7 cellular contexts compared by ENCODE assay signal in the genomic region with DNA sequence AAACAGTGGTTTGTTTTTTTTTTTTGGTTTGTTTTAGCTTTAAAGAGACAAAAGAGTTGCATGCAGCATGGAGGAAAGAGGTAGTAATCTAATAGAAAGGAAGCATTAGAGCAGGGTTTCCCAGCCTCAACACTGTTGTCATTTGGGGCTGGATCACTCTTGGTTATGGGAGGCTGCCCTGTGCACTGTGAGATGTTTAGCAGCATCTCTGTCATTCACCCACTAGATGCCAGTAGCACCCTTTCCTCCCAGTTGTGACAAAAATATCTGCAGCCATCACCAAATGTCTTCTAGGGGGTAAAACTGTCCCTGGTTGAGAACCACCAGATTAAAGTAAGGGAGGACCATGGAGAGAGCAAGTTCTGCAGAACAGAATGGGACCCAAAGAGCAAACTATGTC. TPM values are rescaled to one million over a fixed set of nuclear protein-coding genes. Genes with fewer than 3 reads are reported as not detected.
DNase-seq lines count a peak whose midpoint lies in the region; ATAC-seq, FAIRE-seq and TF ChIP-seq lines count a peak whose summit lies in the region.
"Not testable (repeated sequence)": the region's sequence is repeated elsewhere in the genome, so short reads cannot be mapped to it uniquely, and the experiment has no call there.

No MANE protein-coding gene starts in this region.

- H3F3A ChIP-seq in PC-3 (ENCODE audit: low read length, unreplicated experiment): not testable (repeated sequence)

- DNase-seq in CD4-positive, alpha-beta T cell; PC-3; activated CD8-positive, alpha-beta T cell treated with anti-CD3 and anti-CD28 coated beads for 36 hours; K562 (ENCODE audit: extremely low read depth in 1 of 4, low spot score in 3 of 4); foreskin keratinocyte; mucosa of descending colon; stimulated activated effector memory CD8-positive, alpha-beta T cell treated with anti-CD3 and anti-CD28 coated beads, Interleukin-12 subunit alpha, Interleukin-12 subunit beta, amount 100 ng/mL, for 72 hours (ENCODE audit: low spot score in 2 of 2): not testable (repeated sequence)

- H3K4me3 ChIP-seq in PC-3 (ENCODE audit: low read length); K562; mucosa of descending colon: not testable (repeated sequence)

- not testable (repeated sequence) for TF ChIP-seq POLR2A in K562 (conservative IDR thresholded peaks at IDR 0.05)

- peaks cover 26% of the 10 kb centered on the region for H3K4me1 Mint-ChIP-seq in CD4-positive, alpha-beta T cell (ENCODE audit: low read depth)
- peaks cover 17% of the 10 kb centered on the region for H3K4me1 Mint-ChIP-seq in activated CD8-positive, alpha-beta T cell treated with anti-CD3 and anti-CD28 coated beads for 36 hours (ENCODE audit: low read depth)
- peaks cover 22% of the 10 kb centered on the region for H3K4me1 Mint-ChIP-seq in stimulated activated effector memory CD8-positive, alpha-beta T cell treated with anti-CD3 and anti-CD28 coated beads, Interleukin-12 subunit alpha, Interleukin-12 subunit beta, amount 100 ng/mL, for 72 hours

- H3K4me2 ChIP-seq in PC-3 (ENCODE audit: low read length); K562 (ENCODE audit: insufficient read depth, low read length): not testable (repeated sequence)

- H2AFZ ChIP-seq in PC-3 (ENCODE audit: low read length); K562 (ENCODE audit: low read depth, low read length): not testable (repeated sequence)

- ATAC-seq in CD4-positive, alpha-beta T cell (ENCODE audit: poor library complexity): peak; percentile 64
- ATAC-seq in PC-3 (peak; percentile 55), K562 (peak; percentile 71), mucosa of descending colon (peak; percentile 25)
- peak; percentile 37 for ATAC-seq in activated CD8-positive, alpha-beta T cell treated with anti-CD3 and anti-CD28 coated beads for 36 hours
- ATAC-seq in foreskin keratinocyte: not testable (repeated sequence)
- peak; percentile 31 for ATAC-seq in stimulated activated effector memory CD8-positive, alpha-beta T cell treated with anti-CD3 and anti-CD28 coated beads, Interleukin-12 subunit alpha, Interleukin-12 subunit beta, amount 100 ng/mL, for 72 hours

- not testable (repeated sequence) for TF ChIP-seq RAD21 in K562 (CRISPR knock-in tag; conservative IDR thresholded peaks at IDR 0.05 in 1 of 2, IDR thresholded peaks at IDR 0.05 in 1 of 2)

- not testable (repeated sequence) for H4K20me1 ChIP-seq in PC-3 (ENCODE audit: low read length); K562 (replicated peaks; ENCODE audit: control insufficient read depth, insufficient read depth, low read length)

- not testable (repeated sequence) for H3K9me2 ChIP-seq in PC-3 (replicated peaks; ENCODE audit: low read length)

- not testable (repeated sequence) for H3K36me3 ChIP-seq in PC-3 (ENCODE audit: low read depth, low read length); K562 (ENCODE audit: control insufficient read depth, insufficient read depth, low read length); mucosa of descending colon (ENCODE audit: low read depth)

- FAIRE-seq in K562 (lab: Jason Lieb, UNC): not testable (repeated sequence)

- H3K27ac ChIP-seq in CD4-positive, alpha-beta T cell (ENCODE audit: low read depth, low read length); PC-3 (ENCODE audit: low read length); K562 (ENCODE audit: extremely low read depth, low read depth, low read length); foreskin keratinocyte: not testable (repeated sequence)

- H3K9me3 Mint-ChIP-seq in CD4-positive, alpha-beta T cell; activated CD8-positive, alpha-beta T cell treated with anti-CD3 and anti-CD28 coated beads for 36 hours; stimulated activated effector memory CD8-positive, alpha-beta T cell treated with anti-CD3 and anti-CD28 coated beads, Interleukin-12 subunit alpha, Interleukin-12 subunit beta, amount 100 ng/mL, for 72 hours: not testable (repeated sequence)

- H3K27me3 Mint-ChIP-seq in CD4-positive, alpha-beta T cell; activated CD8-positive, alpha-beta T cell treated with anti-CD3 and anti-CD28 coated beads for 36 hours: not testable (repeated sequence)

- peak overlapping the region; percentile 47 for H3K27ac Mint-ChIP-seq in CD4-positive, alpha-beta T cell
- not testable (repeated sequence) for H3K27ac Mint-ChIP-seq in activated CD8-positive, alpha-beta T cell treated with anti-CD3 and anti-CD28 coated beads for 36 hours; stimulated activated effector memory CD8-positive, alpha-beta T cell treated with anti-CD3 and anti-CD28 coated beads, Interleukin-12 subunit alpha, Interleukin-12 subunit beta, amount 100 ng/mL, for 72 hours

- not testable (repeated sequence) for H3K27me3 ChIP-seq in CD4-positive, alpha-beta T cell (ENCODE audit: control insufficient read depth, insufficient read depth, low read length); PC-3 (ENCODE audit: low read length); K562 (ENCODE audit: control insufficient read depth in 2 of 2, insufficient read depth in 2 of 2, low read length in 2 of 2); foreskin keratinocyte

- H3K4me3 Mint-ChIP-seq in CD4-positive, alpha-beta T cell: peak overlapping the region; percentile 60
- H3K4me3 Mint-ChIP-seq in activated CD8-positive, alpha-beta T cell treated with anti-CD3 and anti-CD28 coated beads for 36 hours; stimulated activated effector memory CD8-positive, alpha-beta T cell treated with anti-CD3 and anti-CD28 coated beads, Interleukin-12 subunit alpha, Interleukin-12 subunit beta, amount 100 ng/mL, for 72 hours: not testable (repeated sequence)

- H3K4me1 ChIP-seq in PC-3 (ENCODE audit: insufficient read depth, low read length); K562 (replicated peaks in 1 of 2; ENCODE audit: control insufficient read depth in 2 of 2, insufficient read depth in 2 of 2, low read length in 2 of 2); foreskin keratinocyte; mucosa of descending colon (ENCODE audit: low read depth): not testable (repeated sequence)

- BruUV-seq in PC-3 (replicated peaks; lab: Mats Ljungman, UMichigan); K562 (replicated peaks; lab: Mats Ljungman, UMichigan): not testable (repeated sequence)

- TF ChIP-seq CTCF in CD4-positive, alpha-beta T cell (IDR thresholded peaks at IDR 0.05); PC-3 (conservative IDR thresholded peaks at IDR 0.05; ENCODE audit: low read depth, low read length); activated CD8-positive, alpha-beta T cell treated with anti-CD3 and anti-CD28 coated beads for 36 hours (IDR thresholded peaks at IDR 0.05); K562 (IDR thresholded peaks at IDR 0.05 in 2 of 3, conservative IDR thresholded peaks at IDR 0.05 in 1 of 3; ENCODE audit: insufficient read depth in 2 of 3, low read depth in 1 of 3, low read length in 3 of 3); mucosa of descending colon (IDR thresholded peaks at IDR 0.05): not testable (repeated sequence)
- peak; percentile 22 for TF ChIP-seq CTCF in foreskin keratinocyte (conservative IDR thresholded peaks at IDR 0.05)

- not testable (repeated sequence) for H3K9me3 ChIP-seq in CD4-positive, alpha-beta T cell (ENCODE audit: control insufficient read depth, low read length); PC-3 (ENCODE audit: low read length); K562 (replicated peaks; ENCODE audit: control insufficient read depth, insufficient read depth, low read depth, low read length); mucosa of descending colon

- intact Hi-C loops in CD4-positive, alpha-beta T cell (cut with DNase I, micrococcal nuclease); PC-3 (cut with micrococcal nuclease); K562 (cut with micrococcal nuclease); mucosa of descending colon (cut with DNase I, micrococcal nuclease): not testable (repeated sequence)
- intact Hi-C loops in activated CD8-positive, alpha-beta T cell treated with anti-CD3 and anti-CD28 coated beads for 36 hours (cut with micrococcal nuclease): loop anchor here (10.0 kb wide), 1 partner anchor 148 kb away; no protein-coding TSS in a partner anchor

- H3K36me3 Mint-ChIP-seq in CD4-positive, alpha-beta T cell (ENCODE audit: low read depth): peaks cover 46% of the 10 kb centered on the region
- peaks cover 28% of the 10 kb centered on the region for H3K36me3 Mint-ChIP-seq in activated CD8-positive, alpha-beta T cell treated with anti-CD3 and anti-CD28 coated beads for 36 hours (ENCODE audit: low read depth)
- H3K36me3 Mint-ChIP-seq in stimulated activated effector memory CD8-positive, alpha-beta T cell treated with anti-CD3 and anti-CD28 coated beads, Interleukin-12 subunit alpha, Interleukin-12 subunit beta, amount 100 ng/mL, for 72 hours: peaks cover 62% of the 10 kb centered on the region

- POLR2A ChIA-PET in CD4-positive, alpha-beta T cell (lab: Charles Lee); PC-3 (lab: Charles Lee; ENCODE audit: unreplicated experiment); activated CD8-positive, alpha-beta T cell treated with anti-CD3 and anti-CD28 coated beads for 36 hours (lab: Charles Lee); K562 (lab: Yijun Ruan, JAX): not testable (repeated sequence)

- H3K79me2 ChIP-seq in PC-3 (ENCODE audit: low read length); K562 (ENCODE audit: control insufficient read depth, insufficient read depth, low read length): not testable (repeated sequence)

- not testable (repeated sequence) for H3K9ac ChIP-seq in PC-3 (ENCODE audit: low read length); K562 (ENCODE audit: insufficient read depth in 1 of 2, low read depth in 2 of 2, low read length in 2 of 2)

- TF ChIP-seq EP300 in K562 (IDR thresholded peaks at IDR 0.05; ENCODE audit: low read length): not testable (repeated sequence)

- in situ Hi-C loops in K562 (cut with MboI): loop anchor here (25.0 kb wide), 2 partner anchors 105 to 295 kb away; no protein-coding TSS in a partner anchor

- CTCF ChIA-PET in CD4-positive, alpha-beta T cell (lab: Charles Lee); PC-3 (lab: Charles Lee); activated CD8-positive, alpha-beta T cell treated with anti-CD3 and anti-CD28 coated beads for 36 hours (lab: Charles Lee); K562 (lab: Yijun Ruan, JAX; ENCODE audit: low intra/inter-chr PET ratio): not testable (repeated sequence)

- H3K9me1 ChIP-seq in K562 (ENCODE audit: control insufficient read depth, insufficient read depth, low read length): not testable (repeated sequence)

RNA-seq across cellular contexts. Expression of a gene that starts 40.5 kb away (rescaled TPM):
- total RNA-seq in CD4-positive, alpha-beta T cell: 100 to 1,000 TPM; 185 to 206 TPM
- total RNA-seq in PC-3 (2014; rRNA removed) (17.2 and 18.4 TPM in 2 replicates), K562 (2014; rRNA removed) (9.1 and 11.6 TPM in 2 replicates), K562 (2014; rRNA removed; fragmentation: Illumina TruSeq; extraction: Trizol) (50.7 and 55.1 TPM in 2 replicates), K562 (2015; rRNA removed; fragmentation: Illumina TruSeq; extraction: Trizol) (41.3 and 45.2 TPM in 2 replicates), K562 (2021) (77.3 and 78.6 TPM in 2 replicates), foreskin keratinocyte (25.0 and 28.8 TPM in 2 replicates), mucosa of descending colon (100 to 1,000 TPM; 212 to 324 (median 247) TPM)
- total RNA-seq in activated CD8-positive, alpha-beta T cell treated with anti-CD3 and anti-CD28 coated beads for 36 hours: 100 to 1,000 TPM; 115 to 121 TPM
- total RNA-seq in K562 (2011; cell fraction: chromatin; rRNA removed; ENCODE audit: low replicate concordance): 373 and 1,038 TPM in 2 replicates
- total RNA-seq in K562 (2011; cell fraction: nucleolus; rRNA removed): 171 and 261 TPM in 2 replicates
- 395 and 684 TPM in 2 replicates for total RNA-seq in K562 (2011; cell fraction: nucleoplasm; rRNA removed)
- polyA plus RNA-seq in K562 (2011; rRNA removed) (35.6 and 37.6 TPM in 2 replicates), K562 (2014; fragmentation: Illumina TruSeq; extraction: Trizol) (36.4 and 42.2 TPM in 2 replicates), K562 (2014; fragmentation: Nextera tagmentation; extraction: Ambion mirVana) (1 to 10 TPM; 2.4 to 3.2 TPM), K562 (2014; rRNA removed) (39.8 and 50.9 TPM in 2 replicates), foreskin keratinocyte (4.5 and 4.6 TPM in 2 replicates)
- 6.8 and 14.5 TPM in 2 replicates for polyA plus RNA-seq in K562 (2011; cell fraction: cytosol; rRNA removed)
- polyA plus RNA-seq in K562 (2011; cell fraction: nucleus; rRNA removed): 112 and 119 TPM in 2 replicates
- 40.1 and 42.8 TPM in 2 replicates for polyA plus RNA-seq in K562 (2012)
- polyA minus RNA-seq in K562 (2011; rRNA and poly(A)+ RNA removed): 101 and 102 TPM in 2 replicates
- polyA minus RNA-seq in K562 (2011; cell fraction: cytosol; rRNA and poly(A)+ RNA removed): 25.8 and 29.8 TPM in 2 replicates
- 96.1 and 113 TPM in 2 replicates for polyA minus RNA-seq in K562 (2011; cell fraction: nucleus; rRNA and poly(A)+ RNA removed)
